Comparison of ENCODE assay signal across 16 cellular contexts in genomic region chr9:83032065-83032625, GRCh38. TPM values are rescaled to one million over a fixed set of nuclear protein-coding genes. Genes with fewer than 3 reads are reported as not detected.
"Had no signal": no experiment of that assay in that cellular context is flagged by ENCODE, and none has a peak within 500 bp of the region (broad histone marks: within the 10 kb centered on the region; RNA-seq: fewer than 3 reads in every experiment).

No MANE protein-coding gene starts in this region.

- H3K9me3 ChIP-seq: gastrocnemius medialis, heart right ventricle, mucosa of descending colon, tibial artery had no signal

- H3K27me3 ChIP-seq: gastrocnemius medialis, tibial artery had no signal

- H2AFZ ChIP-seq: parathyroid adenoma had no signal

- H3K27ac ChIP-seq: gastrocnemius medialis, heart right ventricle, parathyroid adenoma, tibial artery had no signal

- H3K4me1 ChIP-seq: gastrocnemius medialis, heart right ventricle, parathyroid adenoma, tibial artery had no signal

- H3K79me2 ChIP-seq: parathyroid adenoma had no signal

- H3K4me3 ChIP-seq: gastrocnemius medialis, heart right ventricle, mucosa of descending colon, tibial artery had no signal

- DNase-seq: activated CD4-positive, alpha-beta T cell treated with anti-CD3 and anti-CD28 coated beads, Interleukin-2, amount 10 ng/mL, durations not matched to agents 24 days and 14 days; activated CD4-positive, CD25-positive, alpha-beta regulatory T cell; activated CD8-positive, alpha-beta memory T cell treated with anti-CD3 and anti-CD28 coated beads for 24 hours; activated naive CD8-positive, alpha-beta T cell treated with anti-CD3 and anti-CD28 coated beads for 36 hours; amygdala; effector memory CD4-positive, alpha-beta T cell; gastrocnemius medialis; heart right ventricle; left colon; mucosa of descending colon; naive thymus-derived CD8-positive, alpha-beta T cell; stimulated activated CD4-positive, alpha-beta T cell treated with anti-CD3 and anti-CD28 coated beads, Interleukin-2, amount 100 ng/mL, for 24 hours; tibial artery had no signal

- H3K36me3 ChIP-seq: gastrocnemius medialis, heart right ventricle, tibial artery had no signal

- ATAC-seq: gastrocnemius medialis; heart right ventricle; left colon; mucosa of descending colon; naive thymus-derived CD8-positive, alpha-beta T cell; stimulated activated effector memory CD8-positive, alpha-beta T cell treated with anti-CD3 and anti-CD28 coated beads, Interleukin-12 subunit alpha, Interleukin-12 subunit beta, amount 100 ng/mL, for 72 hours had no signal

RNA-seq across cellular contexts. Expression of gene RASEF, which starts 30.8 kb away (rescaled TPM):
- total RNA-seq: activated CD4-positive, alpha-beta T cell treated with anti-CD3 and anti-CD28 coated beads, Interleukin-2, amount 10 ng/mL, durations not matched to agents 24 days and 14 days; activated naive CD8-positive, alpha-beta T cell treated with anti-CD3 and anti-CD28 coated beads for 36 hours; activated T-helper 1 cell treated with anti-CD3 and anti-CD28 coated beads, Interleukin-12 subunit alpha, Interleukin-12 subunit beta, Interleukin-2, Interleukin-4 antibody, amounts not matched to agents 30 ng/mL and 10 ng/mL and 1 ng/mL, durations not matched to agents 14 hours and 24 hours and 36 hours; naive thymus-derived CD8-positive, alpha-beta T cell had no signal
